ENCODE assay signal across 9 cellular contexts in the genomic region with DNA sequence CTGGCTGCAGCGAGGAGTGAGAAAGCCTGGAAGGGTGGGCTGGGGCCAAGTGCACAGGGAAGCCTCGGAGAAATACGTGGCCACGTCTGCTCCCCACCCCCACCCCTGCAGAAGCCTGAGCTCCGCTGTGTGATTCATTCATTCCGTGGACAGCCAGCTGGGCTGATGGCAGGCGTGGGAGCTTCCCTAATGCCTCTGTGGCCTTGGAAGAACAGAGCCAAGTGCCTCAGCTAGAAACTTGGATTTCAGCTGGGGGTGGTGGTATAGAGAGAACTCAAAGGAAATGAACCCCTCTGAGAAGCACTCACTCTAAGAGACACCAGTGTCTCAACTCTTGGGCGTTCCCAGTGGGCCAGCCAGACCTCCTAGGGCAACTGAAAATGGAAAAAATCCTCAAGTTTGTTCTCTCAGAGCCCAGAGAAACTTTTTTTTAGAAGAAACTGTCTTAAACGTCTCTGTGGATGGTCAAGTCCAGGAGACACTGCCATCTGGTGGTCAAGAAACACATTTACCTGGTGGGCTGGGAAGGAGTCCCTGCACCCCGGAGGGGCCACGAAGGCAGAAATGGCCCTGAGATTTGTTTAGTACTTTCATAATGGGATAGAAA. TPM values are rescaled to one million over a fixed set of nuclear protein-coding genes. Genes with fewer than 3 reads are reported as not detected.
DNase-seq lines count a peak whose midpoint lies in the region; ATAC-seq and TF ChIP-seq lines count a peak whose summit lies in the region.
"Had no signal": no experiment of that assay in that cellular context is flagged by ENCODE, and none has a peak within 500 bp of the region (broad histone marks: within the 10 kb centered on the region; RNA-seq: fewer than 3 reads in every experiment).

No MANE protein-coding gene starts in this region.

- H3F3A ChIP-seq in SK-N-SH (replicated peaks; ENCODE audit: insufficient read depth) = peaks cover 66% of the 10 kb centered on the region

- H2AFZ ChIP-seq in SK-N-SH (ENCODE audit: low read depth) = no peak overlapping the region; the same call in 1 of the 2 replicates

- peak overlapping the region; percentile 82 for H3K9ac ChIP-seq in SK-N-SH

- H4K20me1 ChIP-seq in SK-N-SH (ENCODE audit: insufficient read depth) = no peaks in the 10 kb centered on the region

- ATAC-seq in GM19463 (IDR thresholded peaks at IDR 0.05; ENCODE audit: unreplicated experiment) = peak; percentile 59

- TF ChIP-seq EP300 in SK-N-SH (IDR thresholded peaks at IDR 0.05; ENCODE audit: borderline replicate concordance in 1 of 2, low read depth in 1 of 2, low read length in 1 of 2) = peak; percentile 3 to 80; a peak in 1 of 4 replicates

- intact Hi-C loops in left ventricle myocardium inferior (cut with micrococcal nuclease) = loop anchor here (5.0 to 10.0 kb wide), 2 partner anchors 78 to 296 kb away; a partner anchor contains a TSS

- peaks cover 7 to 14% of the 10 kb centered on the region in 2 experiments for H3K36me3 ChIP-seq in SK-N-SH (replicated peaks in 1 of 2; ENCODE audit: control insufficient read depth in 1 of 2, insufficient read depth in 2 of 2, low read length in 1 of 2)
- H3K36me3 ChIP-seq in left ventricle myocardium inferior = peaks cover 8% of the 10 kb centered on the region

- CTCF ChIA-PET in SK-N-SH (lab: Yijun Ruan, JAX) = interaction anchor here (0.6 to 17.0 kb wide), 43 partner anchors 9 to 356 kb away, joined by 3 to 375 read pairs (median 5); a partner anchor contains a TSS

- 14% methylated on average over 11 of the region's 11 CpGs for WGBS in SK-N-SH (ENCODE audit: low lambda C conversion rate)

- peaks cover 22 to 41% of the 10 kb centered on the region in 2 experiments; a peak in 3 of 4 replicates for H3K4me1 ChIP-seq in SK-N-SH (ENCODE audit: control insufficient read depth in 1 of 2, insufficient read depth in 2 of 2, low read depth in 1 of 2, low read length in 1 of 2)
- H3K4me1 ChIP-seq in left ventricle myocardium inferior = peaks cover 35% of the 10 kb centered on the region

- H3K27ac ChIP-seq in SK-N-SH (ENCODE audit: low read depth in 2 of 2, low read length in 1 of 2) = peak overlapping the region; percentile 87 to 100
- H3K27ac ChIP-seq in angular gyrus (ENCODE audit: low read depth, low read length) = peak overlapping the region; percentile 24
- H3K27ac ChIP-seq in left ventricle myocardium inferior (replicated peaks) = peak overlapping the region; percentile 72

- H3K27me3 Mint-ChIP-seq in progenitor cell of endocrine pancreas = no peaks in the 10 kb centered on the region
- H3K27me3 Mint-ChIP-seq: activated naive CD8-positive, alpha-beta T cell had no signal

- peak; percentile 80 for TF ChIP-seq RAD21 in SK-N-SH (IDR thresholded peaks at IDR 0.05; ENCODE audit: low read length)

- H3K4me3 ChIP-seq in SK-N-SH (ENCODE audit: low read depth in 2 of 2, low read length in 1 of 2) (peak overlapping the region; percentile 9 to 51; a peak in 3 of 4 replicates), left ventricle myocardium inferior (peak overlapping the region; percentile 26)

- H3K79me2 ChIP-seq in SK-N-SH (ENCODE audit: insufficient read depth) = peaks cover 5% of the 10 kb centered on the region

- no peak overlapping the region for H3K4me3 Mint-ChIP-seq in progenitor cell of endocrine pancreas (ENCODE audit: low read depth)
- H3K4me3 Mint-ChIP-seq: activated naive CD8-positive, alpha-beta T cell had no signal

- peak overlapping the region; percentile 62 for H3K27ac Mint-ChIP-seq in progenitor cell of endocrine pancreas
- H3K27ac Mint-ChIP-seq: activated naive CD8-positive, alpha-beta T cell had no signal

- TF ChIP-seq CTCF in SK-N-SH (IDR thresholded peaks at IDR 0.05) = peak; percentile 95
- TF ChIP-seq CTCF in left ventricle myocardium inferior (IDR thresholded peaks at IDR 0.05; ENCODE audit: borderline replicate concordance) = peak; percentile 95
- peak; percentile 94 for TF ChIP-seq CTCF in progenitor cell of endocrine pancreas (IDR thresholded peaks at IDR 0.05; ENCODE audit: unreplicated experiment)

- no peaks in the 10 kb centered on the region for H3K9me2 ChIP-seq in SK-N-SH

- H3K4me1 Mint-ChIP-seq in progenitor cell of endocrine pancreas (ENCODE audit: low read depth) = peaks cover 4% of the 10 kb centered on the region

- H3K4me2 ChIP-seq in SK-N-SH = peak overlapping the region; percentile 72

- POLR2A ChIA-PET in SK-N-SH (lab: Yijun Ruan, JAX) = interaction anchor here (1.0 to 1.7 kb wide), 2 partner anchors 80 to 82 kb away, joined by 3 to 13 read pairs; no protein-coding TSS in a partner anchor

- H3K9me3 ChIP-seq in SK-N-SH = no peaks in the 10 kb centered on the region
- no peaks in the 10 kb centered on the region for H3K9me3 ChIP-seq in left ventricle myocardium inferior (replicated peaks)

- H3K27me3 ChIP-seq in SK-N-SH (ENCODE audit: insufficient read depth) = no peaks in the 10 kb centered on the region
- H3K27me3 ChIP-seq in left ventricle myocardium inferior (ENCODE audit: low read depth) = no peaks in the 10 kb centered on the region

- DNase-seq in DMS 273 (lab: John Stamatoyannopoulos, UW; ENCODE audit: unreplicated experiment) (peak; percentile 82), HPDE6-E6E7 (ENCODE audit: extremely low spot score) (peak; percentile 58), SK-N-SH (peak; percentile 70), left ventricle myocardium inferior (peak; percentile 71), progenitor cell of endocrine pancreas (ENCODE audit: low spot score, unreplicated experiment) (peak; percentile 34), NCI-H1092 treated with DMSO at 0.1 percent for 48 hours (lab: John Stamatoyannopoulos, UW) (no peak)

- no peaks in the 10 kb centered on the region for H3K9me3 Mint-ChIP-seq in progenitor cell of endocrine pancreas (ENCODE audit: low read depth)

- peaks cover 11% of the 10 kb centered on the region for H3K36me3 Mint-ChIP-seq in progenitor cell of endocrine pancreas (ENCODE audit: insufficient read depth)

TF ChIP-seq in SK-N-SH, 30 proteins besides CTCF, POLR2A, EP300 and RAD21 (continues in another document):
- TF ChIP-seq SIN3A (IDR thresholded peaks at IDR 0.05; ENCODE audit: borderline replicate concordance, low read depth, low read length) (0 out of 2 replicates have a peak, but pooled peaks have one; percentile 0), ELF1 (IDR thresholded peaks at IDR 0.05) (no peak), NFIC (IDR thresholded peaks at IDR 0.05; ENCODE audit: borderline replicate concordance) (peak; percentile 57; the same call in 1 of the 2 replicates), MEF2A (IDR thresholded peaks at IDR 0.05; ENCODE audit: borderline replicate concordance, low read depth) (0 out of 2 replicates have a peak, but pooled peaks have one; percentile 12), TAF1 (IDR thresholded peaks at IDR 0.05; ENCODE audit: borderline replicate concordance, low read depth, low read length) (no peak), TCF12 (IDR thresholded peaks at IDR 0.05) (peak; percentile 76), JUND (IDR thresholded peaks at IDR 0.05) (peak; percentile 69)
- TF ChIP-seq, protein P1, sequence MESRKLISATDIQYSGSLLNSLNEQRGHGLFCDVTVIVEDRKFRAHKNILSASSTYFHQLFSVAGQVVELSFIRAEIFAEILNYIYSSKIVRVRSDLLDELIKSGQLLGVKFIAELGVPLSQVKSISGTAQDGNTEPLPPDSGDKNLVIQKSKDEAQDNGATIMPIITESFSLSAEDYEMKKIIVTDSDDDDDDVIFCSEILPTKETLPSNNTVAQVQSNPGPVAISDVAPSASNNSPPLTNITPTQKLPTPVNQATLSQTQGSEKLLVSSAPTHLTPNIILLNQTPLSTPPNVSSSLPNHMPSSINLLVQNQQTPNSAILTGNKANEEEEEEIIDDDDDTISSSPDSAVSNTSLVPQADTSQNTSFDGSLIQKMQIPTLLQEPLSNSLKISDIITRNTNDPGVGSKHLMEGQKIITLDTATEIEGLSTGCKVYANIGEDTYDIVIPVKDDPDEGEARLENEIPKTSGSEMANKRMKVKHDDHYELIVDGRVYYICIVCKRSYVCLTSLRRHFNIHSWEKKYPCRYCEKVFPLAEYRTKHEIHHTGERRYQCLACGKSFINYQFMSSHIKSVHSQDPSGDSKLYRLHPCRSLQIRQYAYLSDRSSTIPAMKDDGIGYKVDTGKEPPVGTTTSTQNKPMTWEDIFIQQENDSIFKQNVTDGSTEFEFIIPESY (IDR thresholded peaks at IDR 0.05; ENCODE audit: borderline replicate concordance, low read depth) = no peak; the same call in 1 of the 2 replicates
- TF ChIP-seq, protein P2, sequence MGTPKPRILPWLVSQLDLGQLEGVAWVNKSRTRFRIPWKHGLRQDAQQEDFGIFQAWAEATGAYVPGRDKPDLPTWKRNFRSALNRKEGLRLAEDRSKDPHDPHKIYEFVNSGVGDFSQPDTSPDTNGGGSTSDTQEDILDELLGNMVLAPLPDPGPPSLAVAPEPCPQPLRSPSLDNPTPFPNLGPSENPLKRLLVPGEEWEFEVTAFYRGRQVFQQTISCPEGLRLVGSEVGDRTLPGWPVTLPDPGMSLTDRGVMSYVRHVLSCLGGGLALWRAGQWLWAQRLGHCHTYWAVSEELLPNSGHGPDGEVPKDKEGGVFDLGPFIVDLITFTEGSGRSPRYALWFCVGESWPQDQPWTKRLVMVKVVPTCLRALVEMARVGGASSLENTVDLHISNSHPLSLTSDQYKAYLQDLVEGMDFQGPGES (IDR thresholded peaks at IDR 0.05; ENCODE audit: low read depth, low read length) = no peak
- TF ChIP-seq, protein P3, sequence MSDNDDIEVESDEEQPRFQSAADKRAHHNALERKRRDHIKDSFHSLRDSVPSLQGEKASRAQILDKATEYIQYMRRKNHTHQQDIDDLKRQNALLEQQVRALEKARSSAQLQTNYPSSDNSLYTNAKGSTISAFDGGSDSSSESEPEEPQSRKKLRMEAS (IDR thresholded peaks at IDR 0.05; ENCODE audit: low read depth) = no peak; the same call in 1 of the 2 replicates

RNA-seq across cellular contexts. Expression of a gene that starts 18.0 kb away (rescaled TPM):
- 344 and 497 TPM in 2 replicates for polyA plus RNA-seq in SK-N-SH (2012; rRNA removed)
- polyA plus RNA-seq in SK-N-SH (2012; cell fraction: cytosol; rRNA removed) = 405 and 434 TPM in 2 replicates
- 101 and 168 TPM in 2 replicates for polyA plus RNA-seq in SK-N-SH (2012; cell fraction: nucleus; rRNA removed)
- total RNA-seq in left ventricle myocardium inferior = 65.4 TPM
- 93.8 and 108 TPM in 2 replicates for total RNA-seq in progenitor cell of endocrine pancreas

RNA-seq across cellular contexts. Expression of a gene that starts 31.3 kb away (rescaled TPM):
- polyA plus RNA-seq in SK-N-SH (2012; rRNA removed) = 21.7 and 25.1 TPM in 2 replicates
- 28.6 and 28.8 TPM in 2 replicates for polyA plus RNA-seq in SK-N-SH (2012; cell fraction: cytosol; rRNA removed)
- polyA plus RNA-seq in SK-N-SH (2012; cell fraction: nucleus; rRNA removed) = 17.3 and 24.7 TPM in 2 replicates
- total RNA-seq in left ventricle myocardium inferior (95.0 TPM), progenitor cell of endocrine pancreas (220 and 226 TPM in 2 replicates)

RNA-seq across cellular contexts. Expression of a gene that starts 53.7 kb away (rescaled TPM):
- polyA plus RNA-seq in SK-N-SH (2012; rRNA removed) = 987 and 1,115 TPM in 2 replicates
- 736 and 811 TPM in 2 replicates for polyA plus RNA-seq in SK-N-SH (2012; cell fraction: cytosol; rRNA removed)
- 900 and 1,030 TPM in 2 replicates for polyA plus RNA-seq in SK-N-SH (2012; cell fraction: nucleus; rRNA removed)
- total RNA-seq in left ventricle myocardium inferior = 477 TPM
- 55.2 and 83.9 TPM in 2 replicates for total RNA-seq in progenitor cell of endocrine pancreas

Comparison
In these comparisons a context has a peak if more than half of its experiments do, and no peak if none do; other contexts are left out.
1. H3K27ac ChIP-seq: peak in every context shown above with its lines; median percentile 94 in SK-N-SH; 72 in left ventricle myocardium inferior; 24 in angular gyrus.